Comparison of ENCODE assay signal across 8 cellular contexts in the genomic region with DNA sequence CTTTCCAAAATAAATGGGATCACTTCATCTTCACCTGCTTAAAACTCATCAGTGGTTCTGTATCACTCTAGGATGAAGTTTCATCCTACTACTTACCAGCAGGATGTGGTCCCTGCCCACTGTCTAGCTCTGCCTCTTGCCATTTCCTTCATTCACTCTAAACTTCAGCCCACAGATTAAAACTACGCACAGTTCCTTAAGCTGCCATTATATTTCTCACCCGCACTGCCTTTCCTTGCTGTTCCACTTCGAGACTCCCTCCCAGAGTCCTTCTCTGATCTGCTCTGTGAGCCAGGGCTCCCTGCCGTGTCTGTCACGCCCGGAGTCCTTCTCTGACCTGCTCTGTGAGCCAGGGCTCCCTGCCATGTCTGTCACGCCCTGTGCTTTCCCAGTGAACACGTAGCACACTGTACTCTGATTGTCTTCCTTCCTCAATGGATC. TPM values are rescaled to one million over a fixed set of nuclear protein-coding genes. Genes with fewer than 3 reads are reported as not detected.
A peak's percentile ranks its signal among the peaks of the same experiment; 100 is the strongest.
DNase-seq lines count a peak whose midpoint lies in the region; ATAC-seq and TF ChIP-seq lines count a peak whose summit lies in the region.

No MANE protein-coding gene starts in this region.

- no peaks in the 10 kb centered on the region for H3K27me3 Mint-ChIP-seq in activated CD8-positive, alpha-beta memory T cell treated with anti-CD3 and anti-CD28 coated beads, Interleukin-2, amount 10 ng/mL, durations not matched to agents 7 days and 5 days
- no peaks in the 10 kb centered on the region for H3K27me3 Mint-ChIP-seq in activated naive CD8-positive, alpha-beta T cell

- intact Hi-C loops in thyroid gland (cut with DNase I): loop anchor here (5.0 kb wide), 1 partner anchor 35 kb away; no protein-coding TSS in a partner anchor
- intact Hi-C loops in PC-3 (cut with micrococcal nuclease): no loop called here

- DNase-seq in activated CD8-positive, alpha-beta memory T cell treated with anti-CD3 and anti-CD28 coated beads, Interleukin-2, amount 10 ng/mL, durations not matched to agents 7 days and 5 days: peak; percentile 78
- DNase-seq in activated CD8-positive, alpha-beta memory T cell treated with anti-CD3 and anti-CD28 coated beads, Interleukin-2, amount 50 U/mL, for 4 hours: no peak
- no peak for DNase-seq in left lobe of liver (ENCODE audit: low spot score)
- DNase-seq in thyroid gland: peak; percentile 91 to 94
- DNase-seq in NOMO-1 treated with dmso at 0.1 percent for 144 hours (lab: John Stamatoyannopoulos, UW; ENCODE audit: unreplicated experiment): no peak
- no peak for DNase-seq in PC-3

- H3K27ac Mint-ChIP-seq in activated CD8-positive, alpha-beta memory T cell treated with anti-CD3 and anti-CD28 coated beads, Interleukin-2, amount 10 ng/mL, durations not matched to agents 7 days and 5 days: peak overlapping the region; percentile 87
- peak overlapping the region; percentile 61 for H3K27ac Mint-ChIP-seq in activated naive CD8-positive, alpha-beta T cell

- peaks cover 64% of the 10 kb centered on the region for H3K4me1 Mint-ChIP-seq in activated CD8-positive, alpha-beta memory T cell treated with anti-CD3 and anti-CD28 coated beads, Interleukin-2, amount 10 ng/mL, durations not matched to agents 7 days and 5 days
- peaks cover 27% of the 10 kb centered on the region for H3K4me1 Mint-ChIP-seq in activated naive CD8-positive, alpha-beta T cell (ENCODE audit: low read depth)

- no peaks in the 10 kb centered on the region for H3K9me2 ChIP-seq in PC-3 (replicated peaks; ENCODE audit: low read length)

- H3K27ac ChIP-seq in thyroid gland (peak overlapping the region in 2 of 3 donors; percentile 31 to 45), PC-3 (ENCODE audit: low read length) (no peak overlapping the region)

- H3K4me2 ChIP-seq in PC-3 (ENCODE audit: low read length): no peak overlapping the region

- BruUV-seq in PC-3 (replicated peaks; lab: Mats Ljungman, UMichigan): no TSS peak

- no peak overlapping the region for H2AFZ ChIP-seq in PC-3 (ENCODE audit: low read length)

- no peak for TF ChIP-seq POLR2A in thyroid gland (IDR thresholded peaks at IDR 0.05)

- no peaks in the 10 kb centered on the region for H3K9me3 Mint-ChIP-seq in activated CD8-positive, alpha-beta memory T cell treated with anti-CD3 and anti-CD28 coated beads, Interleukin-2, amount 10 ng/mL, durations not matched to agents 7 days and 5 days (ENCODE audit: low read depth)
- no peaks in the 10 kb centered on the region for H3K9me3 Mint-ChIP-seq in activated naive CD8-positive, alpha-beta T cell (ENCODE audit: low read depth)

- no peaks in the 10 kb centered on the region for H4K20me1 ChIP-seq in PC-3 (ENCODE audit: low read length)

- no peak overlapping the region for H3K4me3 ChIP-seq in thyroid gland (replicated peaks in 1 of 3)
- no peak overlapping the region for H3K4me3 ChIP-seq in PC-3 (ENCODE audit: low read length)

- POLR2A ChIA-PET in PC-3 (lab: Charles Lee; ENCODE audit: unreplicated experiment): no interaction called here

- no peak for TF ChIP-seq CTCF in thyroid gland (IDR thresholded peaks at IDR 0.05)
- no peak for TF ChIP-seq CTCF in PC-3 (conservative IDR thresholded peaks at IDR 0.05; ENCODE audit: low read depth, low read length)

- peak; percentile 91 for ATAC-seq in activated CD8-positive, alpha-beta memory T cell treated with anti-CD3 and anti-CD28 coated beads, Interleukin-2, amount 10 ng/mL, durations not matched to agents 7 days and 5 days
- ATAC-seq in left lobe of liver (peak; percentile 83), PC-3 (no peak), HG02763 (IDR thresholded peaks at IDR 0.05; ENCODE audit: unreplicated experiment) (no peak)

- H3F3A ChIP-seq in PC-3 (ENCODE audit: low read length, unreplicated experiment): no peaks in the 10 kb centered on the region

- no peaks in the 10 kb centered on the region for H3K79me2 ChIP-seq in PC-3 (ENCODE audit: low read length)

- H3K4me1 ChIP-seq in thyroid gland (peaks cover 17 to 31% of the 10 kb centered on the region in 2 donors), PC-3 (ENCODE audit: insufficient read depth, low read length) (peaks cover 19% of the 10 kb centered on the region)

- no peaks in the 10 kb centered on the region for H3K9me3 ChIP-seq in thyroid gland
- H3K9me3 ChIP-seq in PC-3 (ENCODE audit: low read length): no peaks in the 10 kb centered on the region

- peaks cover 41% of the 10 kb centered on the region for H3K36me3 Mint-ChIP-seq in activated CD8-positive, alpha-beta memory T cell treated with anti-CD3 and anti-CD28 coated beads, Interleukin-2, amount 10 ng/mL, durations not matched to agents 7 days and 5 days
- H3K36me3 Mint-ChIP-seq in activated naive CD8-positive, alpha-beta T cell: peaks cover 8% of the 10 kb centered on the region

- no peaks in the 10 kb centered on the region for H3K36me3 ChIP-seq in thyroid gland
- no peaks in the 10 kb centered on the region; the same call in 1 of the 2 replicates for H3K36me3 ChIP-seq in PC-3 (ENCODE audit: low read depth, low read length)

- H3K4me3 Mint-ChIP-seq in activated CD8-positive, alpha-beta memory T cell treated with anti-CD3 and anti-CD28 coated beads, Interleukin-2, amount 10 ng/mL, durations not matched to agents 7 days and 5 days: peak overlapping the region; percentile 55
- H3K4me3 Mint-ChIP-seq in activated naive CD8-positive, alpha-beta T cell: peak overlapping the region; percentile 8

- H3K27me3 ChIP-seq in thyroid gland (no peaks in the 10 kb centered on the region), PC-3 (ENCODE audit: low read length) (no peaks in the 10 kb centered on the region)

- WGBS in thyroid gland, 2 donors: 13 to 23% methylated on average over 8 of the region's 8 CpGs

- CTCF ChIA-PET in activated CD8-positive, alpha-beta memory T cell treated with anti-CD3 and anti-CD28 coated beads, Interleukin-2, amount 10 ng/mL, durations not matched to agents 7 days and 5 days (lab: Charles Lee): interaction anchor here (0.9 to 1.7 kb wide), 12 partner anchors 8 to 110 kb away, joined by 3 to 7 read pairs (median 4); no protein-coding TSS in a partner anchor
- CTCF ChIA-PET in PC-3 (lab: Charles Lee): no interaction called here

- H3K9ac ChIP-seq in PC-3 (ENCODE audit: low read length): no peak overlapping the region

RNA-seq across cellular contexts. Expression of a gene that starts 52.0 kb away (rescaled TPM):
- total RNA-seq in activated CD8-positive, alpha-beta memory T cell treated with anti-CD3 and anti-CD28 coated beads, Interleukin-2, amount 10 ng/mL, durations not matched to agents 7 days and 5 days: under 1 TPM; 0.41 to 0.68 TPM
- total RNA-seq in left lobe of liver (0.08 TPM), thyroid gland (under 1 TPM in 2 of 4 donors, not detected in 2; 0.56 to 0.71 TPM), PC-3 (2014; rRNA removed) (1.1 and 1.6 TPM in 2 replicates)

Comparison
In these comparisons a context has a peak if more than half of its experiments do, and no peak if none do; other contexts are left out.
1. DNase-seq: peak in activated CD8-positive, alpha-beta memory T cell treated with anti-CD3 and anti-CD28 coated beads, Interleukin-2, amount 10 ng/mL, durations not matched to agents 7 days and 5 days (single experiment) and thyroid gland (2 of 2); none in activated CD8-positive, alpha-beta memory T cell treated with anti-CD3 and anti-CD28 coated beads, Interleukin-2, amount 50 U/mL, for 4 hours (single experiment), left lobe of liver (single experiment), NOMO-1 treated with dmso at 0.1 percent for 144 hours (single experiment) and PC-3 (single experiment).
2. ATAC-seq: peak in activated CD8-positive, alpha-beta memory T cell treated with anti-CD3 and anti-CD28 coated beads, Interleukin-2, amount 10 ng/mL, durations not matched to agents 7 days and 5 days (single experiment) and left lobe of liver (single experiment); none in PC-3 (single experiment) and HG02763 (single experiment).